8 cellular contexts compared by ENCODE assay signal in genomic region chr16:29729116-29729521, GRCh38. TPM values are rescaled to one million over a fixed set of nuclear protein-coding genes. Genes with fewer than 3 reads are reported as not detected.
DNase-seq lines count a peak whose midpoint lies in the region; ATAC-seq, FAIRE-seq and TF ChIP-seq lines count a peak whose summit lies in the region.

No MANE protein-coding gene starts in this region.

- FAIRE-seq in astrocyte (lab: Jason Lieb, UNC), result no peak

- H3K9ac ChIP-seq in astrocyte (ENCODE audit: low read length), result no peak overlapping the region

- no peaks in the 10 kb centered on the region for H3K36me3 Mint-ChIP-seq in astrocyte (ENCODE audit: low read depth, unreplicated experiment)

- WGBS in aorta, 2 donors, result 28 to 29% methylated on average over 6 of the region's 6 CpGs

- no peaks in the 10 kb centered on the region for H3K9me3 Mint-ChIP-seq in astrocyte (ENCODE audit: unreplicated experiment)
- H3K9me3 Mint-ChIP-seq in stimulated activated naive CD8-positive, alpha-beta T cell treated with anti-CD3 and anti-CD28 coated beads, Interleukin-15, amount 100 ng/mL, for 72 hours, result peaks cover 5 to 14% of the 10 kb centered on the region in 2 donors

- H3K4me3 ChIP-seq in astrocyte (ENCODE audit: insufficient read depth, low read depth, low read length), result no peak overlapping the region
- H3K4me3 ChIP-seq in aorta (ENCODE audit: low read length in 2 of 2), result no peak overlapping the region

- DNase-seq in GM03348 (ENCODE audit: low spot score) (peak; percentile 65), NCI-H1092 (lab: John Stamatoyannopoulos, UW) (peak; percentile 16), astrocyte (ENCODE audit: low read depth) (peak; percentile 27), left colon (no peak), aorta (peak; percentile 3 to 11), cortex of kidney (lab: John Stamatoyannopoulos, UW) (no peak)
- no peak for DNase-seq in stimulated activated naive CD8-positive, alpha-beta T cell treated with anti-CD3 and anti-CD28 coated beads, Interleukin-15, amount 100 ng/mL, for 72 hours

- no peaks in the 10 kb centered on the region for H3K27me3 Mint-ChIP-seq in astrocyte (ENCODE audit: low read depth, unreplicated experiment)
- H3K27me3 Mint-ChIP-seq in stimulated activated naive CD8-positive, alpha-beta T cell treated with anti-CD3 and anti-CD28 coated beads, Interleukin-15, amount 100 ng/mL, for 72 hours, result peaks cover 8% of the 10 kb centered on the region

- H3K4me3 Mint-ChIP-seq in astrocyte (ENCODE audit: unreplicated experiment), result no peak overlapping the region
- no peak overlapping the region for H3K4me3 Mint-ChIP-seq in stimulated activated naive CD8-positive, alpha-beta T cell treated with anti-CD3 and anti-CD28 coated beads, Interleukin-15, amount 100 ng/mL, for 72 hours

- H3K4me1 ChIP-seq in astrocyte (ENCODE audit: insufficient read depth, low read length) (no peaks in the 10 kb centered on the region), aorta (ENCODE audit: control insufficient read depth in 1 of 2, insufficient read depth in 2 of 2, low read length in 2 of 2) (no peaks in the 10 kb centered on the region)

- H3K27ac ChIP-seq in astrocyte (ENCODE audit: low read depth, low read length) (no peak overlapping the region), aorta (ENCODE audit: low read depth in 1 of 2, low read length in 2 of 2) (no peak overlapping the region)

- no peaks in the 10 kb centered on the region for H3K79me2 ChIP-seq in astrocyte (ENCODE audit: insufficient read depth, low read length)

- H3K36me3 ChIP-seq in astrocyte (ENCODE audit: insufficient read depth, low read length) (no peaks in the 10 kb centered on the region), aorta (ENCODE audit: control insufficient read depth in 1 of 2, insufficient read depth in 2 of 2, low read length in 1 of 2) (no peaks in the 10 kb centered on the region)

- peak; percentile 61 for TF ChIP-seq CTCF in astrocyte (IDR thresholded peaks at IDR 0.05; ENCODE audit: insufficient read depth, low read depth, low read length)

- H4K20me1 ChIP-seq in astrocyte (ENCODE audit: insufficient read depth, low read length), result no peaks in the 10 kb centered on the region

- no peak overlapping the region for H3K27ac Mint-ChIP-seq in astrocyte (ENCODE audit: unreplicated experiment)
- H3K27ac Mint-ChIP-seq in stimulated activated naive CD8-positive, alpha-beta T cell treated with anti-CD3 and anti-CD28 coated beads, Interleukin-15, amount 100 ng/mL, for 72 hours, result no peak overlapping the region

- H3K4me1 Mint-ChIP-seq in astrocyte (ENCODE audit: low read depth, unreplicated experiment), result no peaks in the 10 kb centered on the region
- peaks cover 49% of the 10 kb centered on the region for H3K4me1 Mint-ChIP-seq in stimulated activated naive CD8-positive, alpha-beta T cell treated with anti-CD3 and anti-CD28 coated beads, Interleukin-15, amount 100 ng/mL, for 72 hours

- no peaks in the 10 kb centered on the region for H3K9me3 ChIP-seq in astrocyte (ENCODE audit: insufficient read depth, low read depth, low read length)
- H3K9me3 ChIP-seq in aorta (ENCODE audit: control insufficient read depth, low read length), result no peaks in the 10 kb centered on the region

- intact Hi-C loops in left colon (cut with DNase I, micrococcal nuclease) (no loop called here), aorta (cut with DNase I) (no loop called here)

- peak; percentile 68 for ATAC-seq in left colon
- ATAC-seq in aorta (ENCODE audit: low FRiP score), result no peak
- ATAC-seq in HG03045 (IDR thresholded peaks at IDR 0.05; ENCODE audit: unreplicated experiment), result no peak
- no peak for ATAC-seq in stimulated activated naive CD8-positive, alpha-beta T cell treated with anti-CD3 and anti-CD28 coated beads, Interleukin-15, amount 100 ng/mL, for 72 hours

- peaks cover 2% of the 10 kb centered on the region for H3K27me3 ChIP-seq in astrocyte (ENCODE audit: insufficient read depth, low read length)
- H3K27me3 ChIP-seq in aorta (ENCODE audit: control insufficient read depth in 1 of 2, insufficient read depth in 2 of 2, low read length in 1 of 2), result no peaks in the 10 kb centered on the region

- peak overlapping the region; percentile 72 for H2AFZ ChIP-seq in astrocyte (ENCODE audit: low read depth, low read length)

- peak overlapping the region; percentile 46 for H3K4me2 ChIP-seq in astrocyte (ENCODE audit: low read length)

RNA-seq across cellular contexts. Expression of gene C16orf54, which starts 16.7 kb away (rescaled TPM):
- total RNA-seq in astrocyte (not detected in 2 replicates), left colon (1 to 10 TPM; 1.6 to 3.2 TPM), aorta (1 to 10 TPM; 2.6 to 3.1 TPM)
- polyA plus RNA-seq in aorta, result 1 to 10 TPM in 1 of 2 donors, under 1 TPM in 1; 0.28 to 1.1 TPM

RNA-seq across cellular contexts. Expression of gene ZG16, which starts 48.9 kb away (rescaled TPM):
- total RNA-seq in astrocyte (not detected in 2 replicates), left colon (1,000 to 10,000 TPM; 1,315 to 1,793 TPM), aorta (under 1 TPM in 1 of 2 donors, not detected in 1; 0.12 TPM)
- 10 to 100 TPM in 1 of 2 donors, 1 to 10 TPM in 1; 4.3 to 23.9 TPM for polyA plus RNA-seq in aorta

RNA-seq across cellular contexts. Expression of gene QPRT, which starts 50.1 kb away (rescaled TPM):
- total RNA-seq in astrocyte (85.9 and 98.1 TPM in 2 replicates), left colon (10 to 100 TPM; 44.9 to 47.4 TPM), aorta (1 to 10 TPM; 1.6 to 4.4 TPM)
- 1 to 10 TPM in 1 of 2 donors, under 1 TPM in 1; 0.61 to 6.1 TPM for polyA plus RNA-seq in aorta

Comparison
In these comparisons a context has a peak if more than half of its experiments do, and no peak if none do; other contexts are left out.
1. DNase-seq: peak in GM03348 (single experiment), NCI-H1092 (single experiment), astrocyte (single experiment) and aorta (2 of 2); none in left colon (0 of 2), stimulated activated naive CD8-positive, alpha-beta T cell treated with anti-CD3 and anti-CD28 coated beads, Interleukin-15, amount 100 ng/mL, for 72 hours (0 of 2) and cortex of kidney (single experiment).
2. RNA of gene ZG16, which starts 48.9 kb away (total RNA-seq): 1,315 to 1,793 TPM in left colon; 0.12 TPM in aorta and not detected in astrocyte; every median in the first group is over 1,000 times any median in the second.
3. RNA of gene QPRT, which starts 50.1 kb away (total RNA-seq): 85.9 to 98.1 TPM in astrocyte and 44.9 to 47.4 TPM in left colon; 1.6 to 4.4 TPM in aorta; every median in the first group is over 4 times any median in the second.